Comparison of ENCODE assay signal across 23 cellular contexts in genomic region chr18:33906046-33906445, GRCh38.
"Had no signal": no experiment of that assay in that cellular context is flagged by ENCODE, and none has a peak within 500 bp of the region (broad histone marks: within the 10 kb centered on the region; RNA-seq: fewer than 3 reads in every experiment).

No MANE protein-coding gene starts in this region.

- ATAC-seq: esophagus mucosa; foreskin keratinocyte; gastroesophageal sphincter; heart left ventricle; left ventricle myocardium superior; lower lobe of right lung; natural killer cell; sciatic nerve; stimulated activated memory B cell treated with anti-CD40 and anti-IgM and Interleukin-4, amounts not matched to agents 10 μg/mL and 1 μg/mL and 100 μg/mL, for 72 hours; stimulated activated naive CD8-positive, alpha-beta T cell treated with anti-CD3 and anti-CD28 coated beads, Interleukin-15, Interleukin-2, amounts not matched to agents 100 U/mL and 50 U/mL, for 24 hours had no signal

- H3K4me3 ChIP-seq: gastroesophageal sphincter, heart left ventricle, hepatocyte, lower lobe of right lung, right atrium auricular region, spleen, testis, tibial artery, upper lobe of left lung had no signal

- DNase-seq: cerebellar nuclear complex; effector CD8-positive, alpha-beta T cell; endodermal cell; foreskin keratinocyte; heart left ventricle; islet precursor cell; kidney glomerular epithelial cell; left ventricle myocardium superior; lower lobe of right lung; natural killer cell; spleen; stimulated activated CD4-positive, alpha-beta T cell treated with anti-CD3 and anti-CD28 coated beads, Interleukin-4, amount 100 ng/mL, for 4 hours; stimulated activated naive CD8-positive, alpha-beta T cell treated with anti-CD3 and anti-CD28 coated beads, Interleukin-15, Interleukin-2, amounts not matched to agents 100 U/mL and 50 U/mL, for 24 hours; substantia nigra; testis; tibial artery; upper lobe of left lung had no signal
